ENCODE assay signal across 16 cellular contexts in the genomic region with DNA sequence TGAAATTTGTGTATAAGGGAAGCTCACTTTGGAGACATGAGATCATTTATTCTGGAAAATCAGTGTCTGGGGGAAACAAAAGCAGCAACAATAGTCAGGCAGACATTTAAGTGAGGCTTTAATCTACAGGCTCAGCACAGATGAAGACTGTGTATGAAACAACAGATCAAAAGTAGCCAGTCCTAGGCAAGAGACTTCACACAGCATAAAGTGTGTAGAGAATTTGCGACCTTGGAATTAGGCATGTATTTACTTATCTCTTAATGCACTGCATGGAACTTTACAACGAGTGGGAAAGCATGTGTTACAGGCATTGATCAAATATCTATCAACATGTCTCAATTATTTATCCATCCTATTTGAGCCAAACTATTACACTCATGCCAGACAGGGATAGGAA.
DNase-seq lines count a peak whose midpoint lies in the region; ATAC-seq and TF ChIP-seq lines count a peak whose summit lies in the region.
"Had no signal": no experiment of that assay in that cellular context is flagged by ENCODE, and none has a peak within 500 bp of the region (broad histone marks: within the 10 kb centered on the region; RNA-seq: fewer than 3 reads in every experiment).

No MANE protein-coding gene starts in this region.

- H3K4me3 ChIP-seq in IMR-90 (ENCODE audit: insufficient read depth, low read depth, low read length) (no peak overlapping the region), neural progenitor cell (no peak overlapping the region)
- H3K4me3 ChIP-seq: Peyer's patch, SJSA1 had no signal

- no peak for DNase-seq in IMR-90
- DNase-seq in endothelial cell (ENCODE audit: low spot score), result no peak
- no peak for DNase-seq in neural progenitor cell (ENCODE audit: low spot score)
- no peak for DNase-seq in KG1 (lab: John Stamatoyannopoulos, UW)
- no peak for DNase-seq in activated CD4-positive, CD25-positive, alpha-beta regulatory T cell treated with anti-CD3 and anti-CD28 coated beads, Interleukin-2, amount 50 U/mL, for 72 hours
- DNase-seq in stimulated activated CD4-positive, alpha-beta T cell treated with anti-CD3 and anti-CD28 coated beads, Interleukin-1b, Interleukin-23, amount 100 ng/mL, for 48 hours, result no peak
- DNase-seq: GDM1, Kasumi-1, NCI-H1694 treated with DMSO at 0.1 percent for 48 hours, NCI-H510A, Peyer's patch had no signal

- POLR2A ChIA-PET in IMR-90 (lab: Charles Lee; ENCODE audit: unreplicated experiment), result no interaction called here

- H3K4me1 ChIP-seq in IMR-90 (ENCODE audit: control insufficient read depth, insufficient read depth, low read length), result no peaks in the 10 kb centered on the region
- peaks cover 10% of the 10 kb centered on the region for H3K4me1 ChIP-seq in neural progenitor cell
- H3K4me1 ChIP-seq: Peyer's patch, SJSA1 had no signal

- no peak overlapping the region for H2AK5ac ChIP-seq in IMR-90 (ENCODE audit: low read depth, low read length)

- no peaks in the 10 kb centered on the region for H3F3A ChIP-seq in neural progenitor cell (ENCODE audit: low read depth)

- no peak overlapping the region for H2AFZ ChIP-seq in IMR-90 (replicated peaks; ENCODE audit: low read length, poor library complexity)
- peak overlapping the region; percentile 81 for H2AFZ ChIP-seq in neural progenitor cell (replicated peaks)

- no peak overlapping the region for H3K4me3 Mint-ChIP-seq in endothelial cell (ENCODE audit: unreplicated experiment)
- no peak overlapping the region for H3K4me3 Mint-ChIP-seq in neural progenitor cell
- H3K4me3 Mint-ChIP-seq: CD14-positive monocyte had no signal

- no peak overlapping the region for H2BK5ac ChIP-seq in IMR-90 (ENCODE audit: low read depth, low read length, poor library complexity, severe bottlenecking)

- no peaks in the 10 kb centered on the region for H3K79me1 ChIP-seq in IMR-90 (ENCODE audit: low read depth in 1 of 2, low read length in 2 of 2)

- H3K9me3 ChIP-seq in IMR-90 (ENCODE audit: control insufficient read depth, insufficient read depth, low read length) (no peaks in the 10 kb centered on the region), neural progenitor cell (ENCODE audit: low read depth) (no peaks in the 10 kb centered on the region)
- H3K9me3 ChIP-seq: Peyer's patch, SJSA1 had no signal

- H3K23ac ChIP-seq in IMR-90 (ENCODE audit: low read depth, low read length), result no peak overlapping the region

- in situ Hi-C loops in IMR-90 (cut with MboI; ENCODE audit: low sequenced_read_pairs), result no loop called here

- TF ChIP-seq CTCF in IMR-90 (conservative IDR thresholded peaks at IDR 0.05; ENCODE audit: low read depth, low read length), result no peak
- no peak for TF ChIP-seq CTCF in endothelial cell (IDR thresholded peaks at IDR 0.05; ENCODE audit: unreplicated experiment)
- no peak for TF ChIP-seq CTCF in neural progenitor cell (IDR thresholded peaks at IDR 0.05)

- CTCF ChIA-PET in IMR-90 (lab: Yijun Ruan, JAX), result interaction anchor here (0.6 to 1.0 kb wide), 2 partner anchors 52 to 1034 kb away, joined by 3 to 4 read pairs; no protein-coding TSS in a partner anchor

- no CpG with 5 or more reads among the region's 2 CpGs for WGBS in IMR-90 (ENCODE audit: extremely low coverage in 2 of 2, insufficient read length in 1 of 2), 2 experiments

- H4K91ac ChIP-seq in IMR-90 (ENCODE audit: insufficient read depth, low read depth, low read length), result no peak overlapping the region

- H3K9me1 ChIP-seq in IMR-90 (ENCODE audit: insufficient read depth, low read length), result peaks cover 2% of the 10 kb centered on the region; the same call in 1 of the 2 replicates

- H3K4me2 ChIP-seq in IMR-90 (ENCODE audit: low read depth, low read length), result no peak overlapping the region
- no peak overlapping the region for H3K4me2 ChIP-seq in neural progenitor cell

- peak overlapping the region; percentile 30; the same call in 1 of the 2 replicates for H2BK120ac ChIP-seq in IMR-90 (ENCODE audit: low read depth, low read length)

- H3K79me2 ChIP-seq in neural progenitor cell (ENCODE audit: low read depth), result no peaks in the 10 kb centered on the region

- H4K8ac ChIP-seq in IMR-90 (ENCODE audit: low read depth in 2 of 2, low read length in 2 of 2), result no peak overlapping the region

- TF ChIP-seq RAD21 in IMR-90 (IDR thresholded peaks at IDR 0.05; ENCODE audit: low read length), result no peak

- no peak overlapping the region for H4K5ac ChIP-seq in IMR-90 (ENCODE audit: low read depth, low read length)

- H3K4me1 Mint-ChIP-seq in endothelial cell (ENCODE audit: unreplicated experiment) (peaks cover 12% of the 10 kb centered on the region), neural progenitor cell (peaks cover 11% of the 10 kb centered on the region)
- H3K4me1 Mint-ChIP-seq: CD14-positive monocyte had no signal

- dilution Hi-C loops in IMR-90 (cut with HindIII; ENCODE audit: low sequenced_read_pairs, unreplicated experiment), result no loop called here

- TF ChIP-seq POLR2A in IMR-90 (IDR thresholded peaks at IDR 0.05; ENCODE audit: low read depth, low read length), result no peak

- no peak overlapping the region for H3K4ac ChIP-seq in IMR-90 (ENCODE audit: low read depth, low read length)

- H2BK15ac ChIP-seq in IMR-90 (ENCODE audit: low read depth, low read length), result no peak overlapping the region

- no peak overlapping the region for H2AK9ac ChIP-seq in IMR-90 (replicated peaks; ENCODE audit: low read depth, low read length, poor library complexity)

- H3K36me3 Mint-ChIP-seq in endothelial cell (ENCODE audit: low read depth, unreplicated experiment), result no peaks in the 10 kb centered on the region
- H3K36me3 Mint-ChIP-seq in neural progenitor cell, result no peaks in the 10 kb centered on the region
- H3K36me3 Mint-ChIP-seq: CD14-positive monocyte had no signal

- H3K18ac ChIP-seq in IMR-90 (ENCODE audit: low read depth, low read length), result no peak overlapping the region

- H3K9ac ChIP-seq in IMR-90 (ENCODE audit: low read depth, low read length) (no peak overlapping the region), neural progenitor cell (no peak overlapping the region)

- intact Hi-C loops in IMR-90 (cut with micrococcal nuclease), result loop anchor here (2.0 to 10.0 kb wide), 5 partner anchors 200 to 876 kb away; no protein-coding TSS in a partner anchor

- H3K9me3 Mint-ChIP-seq in endothelial cell (ENCODE audit: unreplicated experiment) (no peaks in the 10 kb centered on the region), neural progenitor cell (no peaks in the 10 kb centered on the region)

- peak overlapping the region; percentile 19 for H3K27ac Mint-ChIP-seq in endothelial cell (ENCODE audit: unreplicated experiment)
- H3K27ac Mint-ChIP-seq in neural progenitor cell, result no peak overlapping the region
- H3K27ac Mint-ChIP-seq: CD14-positive monocyte had no signal

- peak overlapping the region; percentile 72; the same call in 1 of the 2 replicates for H2BK20ac ChIP-seq in IMR-90 (ENCODE audit: low read depth, low read length)

- H3K27me3 Mint-ChIP-seq in endothelial cell (ENCODE audit: unreplicated experiment), result no peaks in the 10 kb centered on the region
- H3K27me3 Mint-ChIP-seq in neural progenitor cell (ENCODE audit: insufficient read depth, low read depth), result peaks cover 2% of the 10 kb centered on the region

- no peaks in the 10 kb centered on the region for H3K36me3 ChIP-seq in IMR-90 (ENCODE audit: control insufficient read depth, insufficient read depth, low read length)
- no peaks in the 10 kb centered on the region for H3K36me3 ChIP-seq in neural progenitor cell
- H3K36me3 ChIP-seq: Peyer's patch, SJSA1 had no signal

- H4K20me1 ChIP-seq in IMR-90 (ENCODE audit: insufficient read depth, low read length) (no peaks in the 10 kb centered on the region), neural progenitor cell (ENCODE audit: low read depth) (no peaks in the 10 kb centered on the region)

- no peak overlapping the region for H3K27ac ChIP-seq in IMR-90 (ENCODE audit: insufficient read depth, low read length)
- H3K27ac ChIP-seq in neural progenitor cell, result no peak overlapping the region
- H3K27ac ChIP-seq: Peyer's patch, SJSA1 had no signal

- H3K14ac ChIP-seq in IMR-90 (replicated peaks; ENCODE audit: low read depth, low read length), result no peak overlapping the region; the same call in 1 of the 2 replicates

- ATAC-seq in GM21390 (IDR thresholded peaks at IDR 0.05; ENCODE audit: unreplicated experiment) (peak; percentile 7), IMR-90 (ENCODE audit: low read depth) (no peak), GM21515 (IDR thresholded peaks at IDR 0.05; ENCODE audit: unreplicated experiment) (no peak)
- ATAC-seq: Right ventricle myocardium inferior had no signal

- no peaks in the 10 kb centered on the region for H3K27me3 ChIP-seq in IMR-90 (ENCODE audit: control insufficient read depth, insufficient read depth, low read length)
- no peaks in the 10 kb centered on the region for H3K27me3 ChIP-seq in neural progenitor cell
- H3K27me3 ChIP-seq: Peyer's patch, SJSA1 had no signal

- no peak overlapping the region for H3K56ac ChIP-seq in IMR-90 (ENCODE audit: extremely low read depth, insufficient read depth, low read length)

- BruUV-seq in IMR-90 (replicated peaks; lab: Mats Ljungman, UMichigan), result no TSS peak

TF ChIP-seq in IMR-90, 13 proteins besides CTCF, POLR2A, EP300 and RAD21 (continues in another document):
- no peak for TF ChIP-seq RFX5 (IDR thresholded peaks at IDR 0.05; ENCODE audit: low read depth, low read length)
- no peak for TF ChIP-seq FOS (IDR thresholded peaks at IDR 0.05; ENCODE audit: low read depth, low read length)
- TF ChIP-seq, protein P1, sequence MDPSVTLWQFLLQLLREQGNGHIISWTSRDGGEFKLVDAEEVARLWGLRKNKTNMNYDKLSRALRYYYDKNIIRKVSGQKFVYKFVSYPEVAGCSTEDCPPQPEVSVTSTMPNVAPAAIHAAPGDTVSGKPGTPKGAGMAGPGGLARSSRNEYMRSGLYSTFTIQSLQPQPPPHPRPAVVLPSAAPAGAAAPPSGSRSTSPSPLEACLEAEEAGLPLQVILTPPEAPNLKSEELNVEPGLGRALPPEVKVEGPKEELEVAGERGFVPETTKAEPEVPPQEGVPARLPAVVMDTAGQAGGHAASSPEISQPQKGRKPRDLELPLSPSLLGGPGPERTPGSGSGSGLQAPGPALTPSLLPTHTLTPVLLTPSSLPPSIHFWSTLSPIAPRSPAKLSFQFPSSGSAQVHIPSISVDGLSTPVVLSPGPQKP (IDR thresholded peaks at IDR 0.05; ENCODE audit: borderline replicate concordance, low read depth, low read length), result no peak
- TF ChIP-seq CHD1 (IDR thresholded peaks at IDR 0.05; ENCODE audit: low read depth, low read length), result no peak
- no peak for TF ChIP-seq RCOR1 (IDR thresholded peaks at IDR 0.05; ENCODE audit: insufficient replicate concordance, low read length)
- TF ChIP-seq MAZ (IDR thresholded peaks at IDR 0.05; ENCODE audit: borderline replicate concordance, low read depth, low read length), result no peak
- no peak for TF ChIP-seq BHLHE40 (IDR thresholded peaks at IDR 0.05; ENCODE audit: low read depth, low read length)
- TF ChIP-seq MXI1 (IDR thresholded peaks at IDR 0.05; ENCODE audit: borderline replicate concordance, low read depth, low read length), result no peak
- TF ChIP-seq NFE2L2 (IDR thresholded peaks at IDR 0.05; ENCODE audit: low read depth, low read length), result no peak
